Comparison of ENCODE assay signal across 1 cellular context in the genomic region with DNA sequence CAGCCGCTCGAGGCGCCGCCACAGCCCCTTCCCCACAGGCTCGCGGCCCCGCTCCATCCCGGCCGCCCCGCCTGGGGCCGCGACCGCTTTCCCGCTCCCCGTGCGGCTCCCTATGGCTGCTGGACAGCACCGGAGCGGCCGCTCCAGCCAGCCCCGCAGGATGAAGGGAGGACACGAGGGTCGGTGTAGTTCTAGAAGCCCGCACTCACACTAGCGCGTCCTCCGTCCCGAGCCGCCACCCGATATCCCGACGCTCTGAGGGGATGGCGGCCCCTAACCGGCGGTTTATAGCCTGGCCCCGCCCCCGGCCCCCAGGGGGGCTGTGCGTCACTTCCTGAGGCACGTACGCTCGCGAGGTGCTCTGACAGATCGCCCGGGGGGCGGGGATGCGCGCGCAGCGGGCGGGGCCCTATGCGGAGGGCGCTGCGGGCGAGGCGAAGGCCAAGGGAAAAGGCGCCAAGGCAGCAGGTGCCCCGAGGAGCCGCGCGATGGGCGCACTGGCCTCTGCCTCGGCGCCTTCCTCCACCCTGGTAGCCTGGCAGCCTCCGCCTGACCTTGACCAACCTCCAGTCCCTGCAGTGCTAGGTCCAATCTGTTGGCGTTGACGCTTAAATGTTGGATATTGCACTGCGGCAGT.
A peak's percentile ranks its signal among the peaks of the same experiment; 100 is the strongest.
TF ChIP-seq lines count a peak whose summit lies in the region.

TFRC (minus strand) TSS at position 257 of the 637 bp plus-strand sequence. CDS start 4,991 bp downstream, outside the sequence.

TF ChIP-seq in K562, 482 proteins besides CTCF, POLR2A, EP300 and RAD21 (continued from another document and continues in another):
- TF ChIP-seq HLTF (IDR thresholded peaks at IDR 0.05) (no peak), POLR2AphosphoS2 (IDR thresholded peaks at IDR 0.05; ENCODE audit: low read length) (no peak), THAP12 (CRISPR knock-in tag; IDR thresholded peaks at IDR 0.05) (peak; percentile 97), POLR3G (IDR thresholded peaks at IDR 0.05; ENCODE audit: extremely low read depth, insufficient read length, insufficient replicate concordance) (no peak), ZNF584 (CRISPR knock-in tag; IDR thresholded peaks at IDR 0.05; ENCODE audit: low read depth) (no peak), HDAC1 (IDR thresholded peaks at IDR 0.05) (peak in 1 of 2 experiments; percentile 84; a peak in 2 of 4 replicates), SMC3 (conservative IDR thresholded peaks at IDR 0.05; ENCODE audit: insufficient read depth, low read depth, low read length) (0 out of 2 replicates have a peak, but pooled peaks have one; percentile 5), ZNF507 (tag; conservative IDR thresholded peaks at IDR 0.05) (no peak), DNMT1 (IDR thresholded peaks at IDR 0.05) (no peak), PKNOX1 (IDR thresholded peaks at IDR 0.05) (peak; percentile 67), RAD51 (IDR thresholded peaks at IDR 0.05; ENCODE audit: borderline replicate concordance, low read depth) (no peak; the same call in 1 of the 2 replicates), HDAC6 (IDR thresholded peaks at IDR 0.05; ENCODE audit: low read depth, low read length) (no peak), ZKSCAN3 (CRISPR knock-in tag; IDR thresholded peaks at IDR 0.05) (no peak), KAT8 (IDR thresholded peaks at IDR 0.05; ENCODE audit: low read depth) (no peak), REST (CRISPR knock-in tag; IDR thresholded peaks at IDR 0.05; ENCODE audit: low read depth) (peak; percentile 89), ATF7 (IDR thresholded peaks at IDR 0.05) (peak; percentile 86), BRD4 (IDR thresholded peaks at IDR 0.05) (0 out of 2 replicates have a peak, but pooled peaks have one; percentile 24), MEF2A (IDR thresholded peaks at IDR 0.05; ENCODE audit: control insufficient read depth, low read depth, low read length) (0 out of 2 replicates have a peak, but pooled peaks have one; percentile 29), MLX (CRISPR knock-in tag; conservative IDR thresholded peaks at IDR 0.05) (0 out of 4 replicates have a peak, but pooled peaks of 1 of the 2 experiments have one; percentile 63), HDAC8 (tag; IDR thresholded peaks at IDR 0.05) (no peak), SMARCE1 (IDR thresholded peaks at IDR 0.05) (no peak), SNAPC5 (CRISPR knock-in tag; IDR thresholded peaks at IDR 0.05) (no peak), PHF8 (IDR thresholded peaks at IDR 0.05; ENCODE audit: borderline replicate concordance, low read length) (peak; percentile 97; the same call in 1 of the 2 replicates), PHB (CRISPR knock-in tag; IDR thresholded peaks at IDR 0.05) (peak; percentile 91; the same call in 1 of the 2 replicates), NR2C1 (IDR thresholded peaks at IDR 0.05) (no peak), NR2C1 (tag; IDR thresholded peaks at IDR 0.05) (no peak), ZFPM2 (CRISPR knock-in tag; IDR thresholded peaks at IDR 0.05) (no peak), ZNF76 (CRISPR knock-in tag; IDR thresholded peaks at IDR 0.05; ENCODE audit: borderline replicate concordance) (no peak), ZNF77 (CRISPR knock-in tag; IDR thresholded peaks at IDR 0.05) (no peak), NFYB (IDR thresholded peaks at IDR 0.05; ENCODE audit: extremely low read depth, insufficient read length) (no peak), HOXB6 (CRISPR knock-in tag; IDR thresholded peaks at IDR 0.05; ENCODE audit: borderline replicate concordance) (no peak), RFX1 (IDR thresholded peaks at IDR 0.05) (no peak), CBX8 (IDR thresholded peaks at IDR 0.05; ENCODE audit: borderline replicate concordance, extremely low read depth, low read depth, low read length, poor library complexity, severe bottlenecking) (no peak), KLF10 (CRISPR knock-in tag; IDR thresholded peaks at IDR 0.05) (no peak), CCNT2 (IDR thresholded peaks at IDR 0.05; ENCODE audit: borderline replicate concordance, extremely low read depth, insufficient read length, low read depth, low read length) (peak; percentile 79), TAF7 (tag; IDR thresholded peaks at IDR 0.05) (peak; percentile 91)
- TF ChIP-seq, protein P1, sequence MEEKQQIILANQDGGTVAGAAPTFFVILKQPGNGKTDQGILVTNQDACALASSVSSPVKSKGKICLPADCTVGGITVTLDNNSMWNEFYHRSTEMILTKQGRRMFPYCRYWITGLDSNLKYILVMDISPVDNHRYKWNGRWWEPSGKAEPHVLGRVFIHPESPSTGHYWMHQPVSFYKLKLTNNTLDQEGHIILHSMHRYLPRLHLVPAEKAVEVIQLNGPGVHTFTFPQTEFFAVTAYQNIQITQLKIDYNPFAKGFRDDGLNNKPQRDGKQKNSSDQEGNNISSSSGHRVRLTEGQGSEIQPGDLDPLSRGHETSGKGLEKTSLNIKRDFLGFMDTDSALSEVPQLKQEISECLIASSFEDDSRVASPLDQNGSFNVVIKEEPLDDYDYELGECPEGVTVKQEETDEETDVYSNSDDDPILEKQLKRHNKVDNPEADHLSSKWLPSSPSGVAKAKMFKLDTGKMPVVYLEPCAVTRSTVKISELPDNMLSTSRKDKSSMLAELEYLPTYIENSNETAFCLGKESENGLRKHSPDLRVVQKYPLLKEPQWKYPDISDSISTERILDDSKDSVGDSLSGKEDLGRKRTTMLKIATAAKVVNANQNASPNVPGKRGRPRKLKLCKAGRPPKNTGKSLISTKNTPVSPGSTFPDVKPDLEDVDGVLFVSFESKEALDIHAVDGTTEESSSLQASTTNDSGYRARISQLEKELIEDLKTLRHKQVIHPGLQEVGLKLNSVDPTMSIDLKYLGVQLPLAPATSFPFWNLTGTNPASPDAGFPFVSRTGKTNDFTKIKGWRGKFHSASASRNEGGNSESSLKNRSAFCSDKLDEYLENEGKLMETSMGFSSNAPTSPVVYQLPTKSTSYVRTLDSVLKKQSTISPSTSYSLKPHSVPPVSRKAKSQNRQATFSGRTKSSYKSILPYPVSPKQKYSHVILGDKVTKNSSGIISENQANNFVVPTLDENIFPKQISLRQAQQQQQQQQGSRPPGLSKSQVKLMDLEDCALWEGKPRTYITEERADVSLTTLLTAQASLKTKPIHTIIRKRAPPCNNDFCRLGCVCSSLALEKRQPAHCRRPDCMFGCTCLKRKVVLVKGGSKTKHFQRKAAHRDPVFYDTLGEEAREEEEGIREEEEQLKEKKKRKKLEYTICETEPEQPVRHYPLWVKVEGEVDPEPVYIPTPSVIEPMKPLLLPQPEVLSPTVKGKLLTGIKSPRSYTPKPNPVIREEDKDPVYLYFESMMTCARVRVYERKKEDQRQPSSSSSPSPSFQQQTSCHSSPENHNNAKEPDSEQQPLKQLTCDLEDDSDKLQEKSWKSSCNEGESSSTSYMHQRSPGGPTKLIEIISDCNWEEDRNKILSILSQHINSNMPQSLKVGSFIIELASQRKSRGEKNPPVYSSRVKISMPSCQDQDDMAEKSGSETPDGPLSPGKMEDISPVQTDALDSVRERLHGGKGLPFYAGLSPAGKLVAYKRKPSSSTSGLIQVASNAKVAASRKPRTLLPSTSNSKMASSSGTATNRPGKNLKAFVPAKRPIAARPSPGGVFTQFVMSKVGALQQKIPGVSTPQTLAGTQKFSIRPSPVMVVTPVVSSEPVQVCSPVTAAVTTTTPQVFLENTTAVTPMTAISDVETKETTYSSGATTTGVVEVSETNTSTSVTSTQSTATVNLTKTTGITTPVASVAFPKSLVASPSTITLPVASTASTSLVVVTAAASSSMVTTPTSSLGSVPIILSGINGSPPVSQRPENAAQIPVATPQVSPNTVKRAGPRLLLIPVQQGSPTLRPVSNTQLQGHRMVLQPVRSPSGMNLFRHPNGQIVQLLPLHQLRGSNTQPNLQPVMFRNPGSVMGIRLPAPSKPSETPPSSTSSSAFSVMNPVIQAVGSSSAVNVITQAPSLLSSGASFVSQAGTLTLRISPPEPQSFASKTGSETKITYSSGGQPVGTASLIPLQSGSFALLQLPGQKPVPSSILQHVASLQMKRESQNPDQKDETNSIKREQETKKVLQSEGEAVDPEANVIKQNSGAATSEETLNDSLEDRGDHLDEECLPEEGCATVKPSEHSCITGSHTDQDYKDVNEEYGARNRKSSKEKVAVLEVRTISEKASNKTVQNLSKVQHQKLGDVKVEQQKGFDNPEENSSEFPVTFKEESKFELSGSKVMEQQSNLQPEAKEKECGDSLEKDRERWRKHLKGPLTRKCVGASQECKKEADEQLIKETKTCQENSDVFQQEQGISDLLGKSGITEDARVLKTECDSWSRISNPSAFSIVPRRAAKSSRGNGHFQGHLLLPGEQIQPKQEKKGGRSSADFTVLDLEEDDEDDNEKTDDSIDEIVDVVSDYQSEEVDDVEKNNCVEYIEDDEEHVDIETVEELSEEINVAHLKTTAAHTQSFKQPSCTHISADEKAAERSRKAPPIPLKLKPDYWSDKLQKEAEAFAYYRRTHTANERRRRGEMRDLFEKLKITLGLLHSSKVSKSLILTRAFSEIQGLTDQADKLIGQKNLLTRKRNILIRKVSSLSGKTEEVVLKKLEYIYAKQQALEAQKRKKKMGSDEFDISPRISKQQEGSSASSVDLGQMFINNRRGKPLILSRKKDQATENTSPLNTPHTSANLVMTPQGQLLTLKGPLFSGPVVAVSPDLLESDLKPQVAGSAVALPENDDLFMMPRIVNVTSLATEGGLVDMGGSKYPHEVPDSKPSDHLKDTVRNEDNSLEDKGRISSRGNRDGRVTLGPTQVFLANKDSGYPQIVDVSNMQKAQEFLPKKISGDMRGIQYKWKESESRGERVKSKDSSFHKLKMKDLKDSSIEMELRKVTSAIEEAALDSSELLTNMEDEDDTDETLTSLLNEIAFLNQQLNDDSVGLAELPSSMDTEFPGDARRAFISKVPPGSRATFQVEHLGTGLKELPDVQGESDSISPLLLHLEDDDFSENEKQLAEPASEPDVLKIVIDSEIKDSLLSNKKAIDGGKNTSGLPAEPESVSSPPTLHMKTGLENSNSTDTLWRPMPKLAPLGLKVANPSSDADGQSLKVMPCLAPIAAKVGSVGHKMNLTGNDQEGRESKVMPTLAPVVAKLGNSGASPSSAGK (IDR thresholded peaks at IDR 0.05) = peak; percentile 88
- TF ChIP-seq, protein P2, sequence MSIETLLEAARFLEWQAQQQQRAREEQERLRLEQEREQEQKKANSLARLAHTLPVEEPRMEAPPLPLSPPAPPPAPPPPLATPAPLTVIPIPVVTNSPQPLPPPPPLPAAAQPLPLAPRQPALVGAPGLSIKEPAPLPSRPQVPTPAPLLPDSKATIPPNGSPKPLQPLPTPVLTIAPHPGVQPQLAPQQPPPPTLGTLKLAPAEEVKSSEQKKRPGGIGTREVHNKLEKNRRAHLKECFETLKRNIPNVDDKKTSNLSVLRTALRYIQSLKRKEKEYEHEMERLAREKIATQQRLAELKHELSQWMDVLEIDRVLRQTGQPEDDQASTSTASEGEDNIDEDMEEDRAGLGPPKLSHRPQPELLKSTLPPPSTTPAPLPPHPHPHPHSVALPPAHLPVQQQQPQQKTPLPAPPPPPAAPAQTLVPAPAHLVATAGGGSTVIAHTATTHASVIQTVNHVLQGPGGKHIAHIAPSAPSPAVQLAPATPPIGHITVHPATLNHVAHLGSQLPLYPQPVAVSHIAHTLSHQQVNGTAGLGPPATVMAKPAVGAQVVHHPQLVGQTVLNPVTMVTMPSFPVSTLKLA (conservative IDR thresholded peaks at IDR 0.05) = peak; percentile 79 to 87
